21 cellular contexts compared by ENCODE assay signal in the genomic region with DNA sequence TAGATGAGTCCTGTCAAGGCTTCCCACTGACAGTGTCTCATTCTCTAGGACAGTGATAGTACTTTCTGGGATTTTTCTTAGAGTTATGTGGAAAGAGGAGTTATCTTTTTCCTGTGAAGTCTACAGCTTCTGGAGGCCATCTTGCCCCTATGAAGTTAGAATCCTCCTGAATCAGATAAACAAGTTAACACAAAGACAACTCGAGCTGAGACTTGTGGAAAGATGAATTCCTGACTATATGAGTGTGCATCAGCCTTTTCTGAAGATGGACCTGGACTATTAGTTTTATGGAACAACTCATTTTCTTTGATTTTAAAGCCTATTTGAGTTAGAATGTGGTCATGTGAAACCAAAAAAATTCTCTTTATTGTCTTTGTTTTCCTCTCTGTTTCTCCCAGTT.
DNase-seq lines count a peak whose midpoint lies in the region; ATAC-seq and TF ChIP-seq lines count a peak whose summit lies in the region.
"Had no signal": no experiment of that assay in that cellular context is flagged by ENCODE, and none has a peak within 500 bp of the region (broad histone marks: within the 10 kb centered on the region; RNA-seq: fewer than 3 reads in every experiment).

No MANE protein-coding gene starts in this region.

- ATAC-seq in SK-N-SH treated with all-trans-retinoic acid at 6 μM for 48 hours (no peak), lower lobe of right lung (no peak)
- ATAC-seq: A549, GM12878 had no signal

- H4K20me1 ChIP-seq in mammary epithelial cell (ENCODE audit: insufficient read depth, low read length) (no peaks in the 10 kb centered on the region), neural progenitor cell (ENCODE audit: low read depth) (no peaks in the 10 kb centered on the region)
- H4K20me1 ChIP-seq: BLaER1 had no signal

- H3K27ac Mint-ChIP-seq in neural progenitor cell, result peak overlapping the region; percentile 65
- H3K27ac Mint-ChIP-seq: CD14-positive monocyte; CD4-positive, alpha-beta memory T cell; H9 had no signal

- DNase-seq in mammary epithelial cell (peak; percentile 77), breast epithelium (ENCODE audit: low spot score in 2 of 2) (no peak), epithelial cell of esophagus (ENCODE audit: low read depth) (peak; percentile 70), neural progenitor cell (ENCODE audit: low spot score) (no peak), NCI-H1417 treated with DMSO at 0.1 percent for 48 hours (lab: John Stamatoyannopoulos, UW) (no peak), NCI-H524 (lab: John Stamatoyannopoulos, UW) (no peak), lower lobe of right lung (no peak)
- DNase-seq: CD4-positive, alpha-beta memory T cell; DMS153; DMS79; GF-D8; GOT3; H9; IMR-90 had no signal

- H2AFZ ChIP-seq in mammary epithelial cell (ENCODE audit: low read depth, low read length) (peak overlapping the region; percentile 89), neural progenitor cell (replicated peaks) (peak overlapping the region; percentile 21)

- 0% methylated on average over 1 of the region's 1 CpG for WGBS in mammary epithelial cell (ENCODE audit: low coverage, missing lambda C conversion rate)

- peaks cover 6% of the 10 kb centered on the region for H3K9me3 Mint-ChIP-seq in neural progenitor cell

- dilution Hi-C loops in mammary epithelial cell (cut with HindIII; ENCODE audit: low sequenced_read_pairs), result no loop called here

- BruUV-seq in mammary epithelial cell (replicated peaks; lab: Mats Ljungman, UMichigan), result no TSS peak

- H3K4me3 Mint-ChIP-seq in neural progenitor cell, result no peak overlapping the region
- H3K4me3 Mint-ChIP-seq: CD14-positive monocyte; CD4-positive, alpha-beta memory T cell; H9 had no signal

- H3K27me3 Mint-ChIP-seq in neural progenitor cell (ENCODE audit: insufficient read depth, low read depth), result peaks cover 4% of the 10 kb centered on the region
- H3K27me3 Mint-ChIP-seq: CD4-positive, alpha-beta memory T cell had no signal

- no peak overlapping the region for H3K9ac ChIP-seq in mammary epithelial cell (ENCODE audit: insufficient read depth, low read length)
- H3K9ac ChIP-seq in neural progenitor cell, result no peak overlapping the region
- H3K9ac ChIP-seq: BLaER1 had no signal

- no peaks in the 10 kb centered on the region for H3K27me3 ChIP-seq in mammary epithelial cell (ENCODE audit: insufficient read depth, low read length)
- H3K27me3 ChIP-seq in breast epithelium, result no peaks in the 10 kb centered on the region
- no peaks in the 10 kb centered on the region for H3K27me3 ChIP-seq in neural progenitor cell
- no peaks in the 10 kb centered on the region for H3K27me3 ChIP-seq in lower lobe of right lung (ENCODE audit: low read depth)
- H3K27me3 ChIP-seq: BLaER1 had no signal

- in situ Hi-C loops in mammary epithelial cell (cut with MboI; ENCODE audit: low sequenced_read_pairs in 2 of 2), result no loop called here

- no peaks in the 10 kb centered on the region for H3K36me3 Mint-ChIP-seq in neural progenitor cell
- H3K36me3 Mint-ChIP-seq: CD14-positive monocyte; CD4-positive, alpha-beta memory T cell had no signal

- no peaks in the 10 kb centered on the region for H3K79me2 ChIP-seq in mammary epithelial cell (ENCODE audit: insufficient read depth, low read length)
- H3K79me2 ChIP-seq in neural progenitor cell (ENCODE audit: low read depth), result no peaks in the 10 kb centered on the region

- H3K4me1 ChIP-seq in mammary epithelial cell (ENCODE audit: insufficient read depth, low read length) (peaks cover 11% of the 10 kb centered on the region), breast epithelium (no peaks in the 10 kb centered on the region), neural progenitor cell (peaks cover 7% of the 10 kb centered on the region), lower lobe of right lung (no peaks in the 10 kb centered on the region)
- H3K4me1 ChIP-seq: A549 had no signal

- intact Hi-C loops in mammary epithelial cell (cut with micrococcal nuclease), result no loop called here
- intact Hi-C loops in breast epithelium (cut with DNase I; ENCODE audit: low total_unique reads), result no loop called here
- intact Hi-C loops in lower lobe of right lung (cut with DNase I), result no loop called here

- H3K4me2 ChIP-seq in mammary epithelial cell (ENCODE audit: insufficient read depth, low read depth, low read length) (peak overlapping the region; percentile 44), neural progenitor cell (no peak overlapping the region)
- H3K4me2 ChIP-seq: A549, BLaER1 had no signal

- CTCF ChIA-PET in mammary epithelial cell (lab: Charles Lee; ENCODE audit: low non-redundant PET), result no interaction called here

- TF ChIP-seq POLR2A in breast epithelium (IDR thresholded peaks at IDR 0.05), result no peak

- H3K9me3 ChIP-seq in mammary epithelial cell (replicated peaks; ENCODE audit: insufficient read depth, low read length) (no peaks in the 10 kb centered on the region), breast epithelium (no peaks in the 10 kb centered on the region), neural progenitor cell (ENCODE audit: low read depth) (no peaks in the 10 kb centered on the region), lower lobe of right lung (no peaks in the 10 kb centered on the region)
- H3K9me3 ChIP-seq: A549, BLaER1 had no signal

- no peak overlapping the region for H3K27ac ChIP-seq in mammary epithelial cell (ENCODE audit: insufficient read depth, low read depth, low read length)
- H3K27ac ChIP-seq in breast epithelium, result no peak overlapping the region
- H3K27ac ChIP-seq in neural progenitor cell, result no peak overlapping the region
- no peak overlapping the region for H3K27ac ChIP-seq in lower lobe of right lung
- H3K27ac ChIP-seq: 22Rv1, A549, BLaER1, HL-60 had no signal

- peaks cover 13% of the 10 kb centered on the region for H3K4me1 Mint-ChIP-seq in neural progenitor cell
- H3K4me1 Mint-ChIP-seq: CD14-positive monocyte; CD4-positive, alpha-beta memory T cell had no signal

- H3K36me3 ChIP-seq in mammary epithelial cell (ENCODE audit: insufficient read depth, low read length) (no peaks in the 10 kb centered on the region), breast epithelium (no peaks in the 10 kb centered on the region), neural progenitor cell (no peaks in the 10 kb centered on the region), lower lobe of right lung (no peaks in the 10 kb centered on the region)
- H3K36me3 ChIP-seq: BLaER1 had no signal

- H3K4me3 ChIP-seq in mammary epithelial cell (replicated peaks in 1 of 3; ENCODE audit: insufficient read depth in 1 of 3, low read depth in 2 of 3, low read length in 3 of 3) (no peak overlapping the region), breast epithelium (no peak overlapping the region), epithelial cell of esophagus (ENCODE audit: low read length) (no peak overlapping the region), neural progenitor cell (no peak overlapping the region), lower lobe of right lung (no peak overlapping the region)
- H3K4me3 ChIP-seq: A549, BLaER1, GM12878 had no signal

- peaks cover under 1% of the 10 kb centered on the region for H3F3A ChIP-seq in neural progenitor cell (ENCODE audit: low read depth)

- TF ChIP-seq CTCF in mammary epithelial cell (conservative IDR thresholded peaks at IDR 0.05 in 1 of 2, IDR thresholded peaks at IDR 0.05 in 1 of 2; ENCODE audit: extremely low read depth in 1 of 2, insufficient read depth in 1 of 2, low read depth in 1 of 2, low read length in 2 of 2), result no peak
- no peak for TF ChIP-seq CTCF in breast epithelium (IDR thresholded peaks at IDR 0.05)
- no peak for TF ChIP-seq CTCF in epithelial cell of esophagus (IDR thresholded peaks at IDR 0.05; ENCODE audit: insufficient read depth, low read depth, low read length, missing control alignments)
- TF ChIP-seq CTCF in neural progenitor cell (IDR thresholded peaks at IDR 0.05), result no peak
- TF ChIP-seq CTCF in lower lobe of right lung (IDR thresholded peaks at IDR 0.05), result no peak

TF ChIP-seq in SK-N-SH treated with all-trans-retinoic acid at 6 μM for 48 hours, 23 proteins besides CTCF, POLR2A, EP300 and RAD21:
- no peak for TF ChIP-seq BACH2 (CRISPR knock-in tag; IDR thresholded peaks at IDR 0.05; ENCODE audit: borderline replicate concordance)
- no peak for TF ChIP-seq GLIS3 (CRISPR knock-in tag; IDR thresholded peaks at IDR 0.05)
- TF ChIP-seq, protein P1, sequence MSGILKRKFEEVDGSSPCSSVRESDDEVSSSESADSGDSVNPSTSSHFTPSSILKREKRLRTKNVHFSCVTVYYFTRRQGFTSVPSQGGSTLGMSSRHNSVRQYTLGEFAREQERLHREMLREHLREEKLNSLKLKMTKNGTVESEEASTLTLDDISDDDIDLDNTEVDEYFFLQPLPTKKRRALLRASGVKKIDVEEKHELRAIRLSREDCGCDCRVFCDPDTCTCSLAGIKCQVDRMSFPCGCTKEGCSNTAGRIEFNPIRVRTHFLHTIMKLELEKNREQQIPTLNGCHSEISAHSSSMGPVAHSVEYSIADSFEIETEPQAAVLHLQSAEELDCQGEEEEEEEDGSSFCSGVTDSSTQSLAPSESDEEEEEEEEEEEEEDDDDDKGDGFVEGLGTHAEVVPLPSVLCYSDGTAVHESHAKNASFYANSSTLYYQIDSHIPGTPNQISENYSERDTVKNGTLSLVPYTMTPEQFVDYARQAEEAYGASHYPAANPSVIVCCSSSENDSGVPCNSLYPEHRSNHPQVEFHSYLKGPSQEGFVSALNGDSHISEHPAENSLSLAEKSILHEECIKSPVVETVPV (CRISPR knock-in tag; IDR thresholded peaks at IDR 0.05), result no peak
- TF ChIP-seq SNAI2 (CRISPR knock-in tag; IDR thresholded peaks at IDR 0.05), result no peak
- TF ChIP-seq TCF4 (CRISPR knock-in tag; IDR thresholded peaks at IDR 0.05; ENCODE audit: borderline replicate concordance), result no peak
- TF ChIP-seq TOX (CRISPR knock-in tag; IDR thresholded peaks at IDR 0.05; ENCODE audit: borderline replicate concordance), result no peak
- TF ChIP-seq ZFP3 (CRISPR knock-in tag; IDR thresholded peaks at IDR 0.05), result no peak

Comparison
In these comparisons a context has a peak if more than half of its experiments do, and no peak if none do; other contexts are left out.
1. DNase-seq: peak in mammary epithelial cell (single experiment) and epithelial cell of esophagus (single experiment); none in breast epithelium (0 of 2), neural progenitor cell (single experiment), NCI-H1417 treated with DMSO at 0.1 percent for 48 hours (single experiment), NCI-H524 (0 of 2) and lower lobe of right lung (single experiment).